In genomic region chr15:77457619-77458265, GRCh38 we compare ENCODE assay signal across 11 cellular contexts. TPM values are rescaled to one million over a fixed set of nuclear protein-coding genes. Genes with fewer than 3 reads are reported as not detected.
DNase-seq lines count a peak whose midpoint lies in the region; ATAC-seq and TF ChIP-seq lines count a peak whose summit lies in the region.
"Had no signal": no experiment of that assay in that cellular context is flagged by ENCODE, and none has a peak within 500 bp of the region (broad histone marks: within the 10 kb centered on the region; RNA-seq: fewer than 3 reads in every experiment).

No MANE protein-coding gene starts in this region.

- peak overlapping the region; percentile 27; the same call in 1 of the 2 replicates for H3K27ac Mint-ChIP-seq in WTC11

- no peaks in the 10 kb centered on the region for H3K27me3 Mint-ChIP-seq in WTC11 (ENCODE audit: low read depth)

- H3K27ac ChIP-seq in mammary epithelial cell (ENCODE audit: insufficient read depth, low read depth, low read length) (no peak overlapping the region), breast epithelium (no peak overlapping the region), upper lobe of right lung (peak overlapping the region; percentile 8)

- peak overlapping the region; percentile 13 for H3K4me2 ChIP-seq in mammary epithelial cell (ENCODE audit: insufficient read depth, low read depth, low read length)

- peaks cover 16% of the 10 kb centered on the region for H3K36me3 Mint-ChIP-seq in WTC11

- intact Hi-C loops in mammary epithelial cell (cut with micrococcal nuclease): no loop called here
- intact Hi-C loops in breast epithelium (cut with DNase I; ENCODE audit: low total_unique reads): no loop called here
- intact Hi-C loops in upper lobe of right lung (cut with DNase I): no loop called here
- intact Hi-C loops in posterior vena cava (cut with DNase I): no loop called here

- H3K4me3 ChIP-seq in mammary epithelial cell (replicated peaks in 1 of 3; ENCODE audit: insufficient read depth in 1 of 3, low read depth in 2 of 3, low read length in 3 of 3) (no peak overlapping the region), breast epithelium (no peak overlapping the region), fibroblast of villous mesenchyme (ENCODE audit: low read depth, low read length) (no peak overlapping the region), upper lobe of right lung (no peak overlapping the region)

- no peaks in the 10 kb centered on the region for H3K9me3 ChIP-seq in mammary epithelial cell (replicated peaks; ENCODE audit: insufficient read depth, low read length)
- no peaks in the 10 kb centered on the region for H3K9me3 ChIP-seq in breast epithelium
- no peaks in the 10 kb centered on the region for H3K9me3 ChIP-seq in upper lobe of right lung

- no peaks in the 10 kb centered on the region for H3K27me3 ChIP-seq in mammary epithelial cell (ENCODE audit: insufficient read depth, low read length)
- no peaks in the 10 kb centered on the region for H3K27me3 ChIP-seq in breast epithelium
- no peaks in the 10 kb centered on the region for H3K27me3 ChIP-seq in upper lobe of right lung

- peaks cover 14% of the 10 kb centered on the region for H3K4me1 Mint-ChIP-seq in WTC11

- DNase-seq in mammary epithelial cell (peak; percentile 16), breast epithelium (ENCODE audit: low spot score in 2 of 2) (no peak), WTC11 (ENCODE audit: low spot score) (no peak), fibroblast of villous mesenchyme (ENCODE audit: low read depth) (peak; percentile 73), upper lobe of right lung (no peak), NCI-H1417 (lab: John Stamatoyannopoulos, UW) (no peak), posterior vena cava (ENCODE audit: low spot score) (no peak), KBM-7 (no peak)
- DNase-seq: effector CD8-positive, alpha-beta T cell; left colon; NCI-H1092 had no signal

- dilution Hi-C loops in mammary epithelial cell (cut with HindIII; ENCODE audit: low sequenced_read_pairs): loop anchor here (5.0 kb wide), 1 partner anchor 45 kb away; no protein-coding TSS in a partner anchor

- peaks cover 5% of the 10 kb centered on the region for H3K79me2 ChIP-seq in mammary epithelial cell (ENCODE audit: insufficient read depth, low read length)

- POLR2A ChIA-PET in WTC11 (lab: Charles Lee): no interaction called here

- H3K4me1 ChIP-seq in mammary epithelial cell (ENCODE audit: insufficient read depth, low read length) (peaks cover 20% of the 10 kb centered on the region), breast epithelium (no peaks in the 10 kb centered on the region), upper lobe of right lung (peaks cover 39% of the 10 kb centered on the region)

- CTCF ChIA-PET in mammary epithelial cell (lab: Charles Lee; ENCODE audit: low non-redundant PET) (no interaction called here), WTC11 (lab: Charles Lee) (interaction anchor here (0.9 to 2.7 kb wide), 4 partner anchors 9 to 86 kb away, joined by 3 to 10 read pairs (median 3); no protein-coding TSS in a partner anchor)

- no peak overlapping the region for H3K9ac ChIP-seq in mammary epithelial cell (ENCODE audit: insufficient read depth, low read length)

- ATAC-seq in WTC11: no peak
- no peak for ATAC-seq in upper lobe of right lung
- ATAC-seq: left colon had no signal

- no peak overlapping the region for H2AFZ ChIP-seq in mammary epithelial cell (ENCODE audit: low read depth, low read length)

- BruUV-seq in mammary epithelial cell (replicated peaks; lab: Mats Ljungman, UMichigan): no TSS peak

- no peaks in the 10 kb centered on the region for H4K20me1 ChIP-seq in mammary epithelial cell (ENCODE audit: insufficient read depth, low read length)

- in situ Hi-C loops in mammary epithelial cell (cut with MboI; ENCODE audit: low sequenced_read_pairs in 2 of 2): no loop called here
- in situ Hi-C loops in KBM-7 (cut with MboI; ENCODE audit: low pct_unique_long_range_greater_than_20kb, low sequenced_read_pairs): no loop called here

- TF ChIP-seq POLR2A in breast epithelium (IDR thresholded peaks at IDR 0.05): no peak

- no peaks in the 10 kb centered on the region for H3K9me3 Mint-ChIP-seq in WTC11

- no peak overlapping the region for H3K4me3 Mint-ChIP-seq in WTC11

- no peak for TF ChIP-seq CTCF in mammary epithelial cell (conservative IDR thresholded peaks at IDR 0.05 in 1 of 2, IDR thresholded peaks at IDR 0.05 in 1 of 2; ENCODE audit: extremely low read depth in 1 of 2, insufficient read depth in 1 of 2, low read depth in 1 of 2, low read length in 2 of 2)
- no peak for TF ChIP-seq CTCF in breast epithelium (IDR thresholded peaks at IDR 0.05)
- no peak for TF ChIP-seq CTCF in WTC11 (IDR thresholded peaks at IDR 0.05)
- TF ChIP-seq CTCF in fibroblast of villous mesenchyme (IDR thresholded peaks at IDR 0.05; ENCODE audit: insufficient read depth, low read depth, low read length): no peak
- TF ChIP-seq CTCF in upper lobe of right lung (IDR thresholded peaks at IDR 0.05): no peak

- H3K36me3 ChIP-seq in mammary epithelial cell (ENCODE audit: insufficient read depth, low read length) (peaks cover 3% of the 10 kb centered on the region), breast epithelium (no peaks in the 10 kb centered on the region), upper lobe of right lung (peaks cover 16% of the 10 kb centered on the region)

TF ChIP-seq in WTC11, 78 proteins besides CTCF, POLR2A, EP300 and RAD21:
- TF ChIP-seq TEAD4 (CRISPR knock-in tag; IDR thresholded peaks at IDR 0.05): no peak
- no peak for TF ChIP-seq ZNF317 (CRISPR knock-in tag; IDR thresholded peaks at IDR 0.05; ENCODE audit: borderline replicate concordance, low read depth)
- no peak for TF ChIP-seq CBFB (CRISPR knock-in tag; IDR thresholded peaks at IDR 0.05; ENCODE audit: low read depth)
- TF ChIP-seq SOX15 (CRISPR knock-in tag; IDR thresholded peaks at IDR 0.05): no peak
- TF ChIP-seq ESRRA (CRISPR knock-in tag; IDR thresholded peaks at IDR 0.05; ENCODE audit: borderline replicate concordance): no peak
- no peak for TF ChIP-seq FOXK1 (CRISPR knock-in tag; IDR thresholded peaks at IDR 0.05)
- TF ChIP-seq CDX4 (CRISPR knock-in tag; IDR thresholded peaks at IDR 0.05; ENCODE audit: borderline replicate concordance): no peak
- no peak for TF ChIP-seq MAX (CRISPR knock-in tag; IDR thresholded peaks at IDR 0.05)
- TF ChIP-seq ZBTB21 (CRISPR knock-in tag; IDR thresholded peaks at IDR 0.05; ENCODE audit: borderline replicate concordance): no peak
- no peak for TF ChIP-seq FOXP4 (CRISPR knock-in tag; IDR thresholded peaks at IDR 0.05)
- TF ChIP-seq MLX (CRISPR knock-in tag; IDR thresholded peaks at IDR 0.05): no peak
- no peak for TF ChIP-seq TEAD1 (CRISPR knock-in tag; IDR thresholded peaks at IDR 0.05)
- no peak for TF ChIP-seq EMX1 (CRISPR knock-in tag; IDR thresholded peaks at IDR 0.05)
- TF ChIP-seq MXD4 (CRISPR knock-in tag; IDR thresholded peaks at IDR 0.05; ENCODE audit: borderline replicate concordance): no peak

RNA-seq across cellular contexts. Expression of gene HMG20A, which starts 37.1 kb away (rescaled TPM):
- total RNA-seq in mammary epithelial cell: 10 to 100 TPM; 35.0 to 39.4 TPM
- polyA plus RNA-seq in mammary epithelial cell: 22.5 TPM
- 93.0 TPM for polyA minus RNA-seq in mammary epithelial cell
- total RNA-seq in breast epithelium: 10 to 100 TPM; 35.8 to 48.2 (median 46.4) TPM
- total RNA-seq in WTC11 (2021): 62.2 to 69.4 TPM (median 65.1 TPM) in 3 replicates
- 30.9 and 36.7 TPM in 2 replicates for total RNA-seq in fibroblast of villous mesenchyme
- 41.9 TPM for total RNA-seq in upper lobe of right lung
- 10 to 100 TPM; 22.2 to 24.6 TPM for total RNA-seq in posterior vena cava

RNA-seq across cellular contexts. Expression of gene PEAK1, which starts 37.8 kb away (rescaled TPM):
- total RNA-seq in mammary epithelial cell (10 to 100 TPM; 25.5 to 27.6 TPM), breast epithelium (10 to 100 TPM; 48.5 to 99.5 (median 55.2) TPM), WTC11 (2021) (49.0 to 51.1 TPM (median 49.7 TPM) in 3 replicates), fibroblast of villous mesenchyme (68.0 and 77.3 TPM in 2 replicates), upper lobe of right lung (139 TPM), posterior vena cava (100 to 1,000 TPM in 1 of 2 donors, 10 to 100 TPM in 1; 78.6 to 101 TPM)
- 8.8 TPM for polyA plus RNA-seq in mammary epithelial cell
- polyA minus RNA-seq in mammary epithelial cell: 23.5 TPM

Comparison
In these comparisons a context has a peak if more than half of its experiments do, and no peak if none do; other contexts are left out.
1. DNase-seq: peak in mammary epithelial cell (single experiment) and fibroblast of villous mesenchyme (single experiment); none in breast epithelium (0 of 2), WTC11 (single experiment), upper lobe of right lung (single experiment), NCI-H1417 (0 of 3), posterior vena cava (single experiment) and KBM-7 (single experiment).